In genomic region chr13:97231832-97232201, GRCh38 we compare ENCODE assay signal across 24 cellular contexts. TPM values are rescaled to one million over a fixed set of nuclear protein-coding genes. Genes with fewer than 3 reads are reported as not detected.
A peak's percentile ranks its signal among the peaks of the same experiment; 100 is the strongest.
DNase-seq lines count a peak whose midpoint lies in the region; ATAC-seq and TF ChIP-seq lines count a peak whose summit lies in the region.
"Had no signal": no experiment of that assay in that cellular context is flagged by ENCODE, and none has a peak within 500 bp of the region (broad histone marks: within the 10 kb centered on the region; RNA-seq: fewer than 3 reads in every experiment).

No MANE protein-coding gene starts in this region.

- no peaks in the 10 kb centered on the region for H3K36me3 Mint-ChIP-seq in natural killer cell
- H3K36me3 Mint-ChIP-seq in natural killer cell treated with Interleukin-12 subunit alpha and Interleukin-12 subunit beta and Interleukin-15 and Interleukin-18, amount 100 ng/mL, for 72 hours: no peaks in the 10 kb centered on the region

- peak overlapping the region; percentile 14 for H3K4me2 ChIP-seq in osteoblast (ENCODE audit: insufficient read depth, low read length)

- H3K79me2 ChIP-seq in osteoblast (ENCODE audit: insufficient read depth, low read length): peaks cover 81% of the 10 kb centered on the region

- no peak for DNase-seq in natural killer cell
- DNase-seq in natural killer cell treated with Interleukin-12 subunit alpha and Interleukin-12 subunit beta and Interleukin-15 and Interleukin-18, amount 100 ng/mL, for 72 hours (ENCODE audit: low spot score): no peak
- DNase-seq in amniotic stem cell (lab: John Stamatoyannopoulos, UW): peak; percentile 66
- DNase-seq in osteoblast (ENCODE audit: insufficient read length, low spot score, missing footprints): peak; percentile 53
- DNase-seq in NAMALWA (ENCODE audit: low spot score): no peak
- DNase-seq in hypothalamus (lab: John Stamatoyannopoulos, UW): no peak
- no peak for DNase-seq in effector CD4-positive, alpha-beta T cell
- DNase-seq: activated gamma-delta T cell, DMS153, lower lobe of right lung, NCI-H1105, NCI-H1930, NCI-H526 treated with DMSO at 0.1 percent for 48 hours, pancreas, SIG-M5, thyroid gland had no signal

- peak overlapping the region; percentile 19 to 40 for H3K27ac Mint-ChIP-seq in natural killer cell
- no peak overlapping the region for H3K27ac Mint-ChIP-seq in natural killer cell treated with Interleukin-12 subunit alpha and Interleukin-12 subunit beta and Interleukin-15 and Interleukin-18, amount 100 ng/mL, for 72 hours
- H3K27ac Mint-ChIP-seq: stimulated activated naive CD8-positive, alpha-beta T cell treated with anti-CD3 and anti-CD28 coated beads, Interleukin-15, Interleukin-2, amounts not matched to agents 100 ng/mL and 50 ng/mL, for 24 hours had no signal

- H3K4me3 Mint-ChIP-seq in natural killer cell: no peak overlapping the region
- H3K4me3 Mint-ChIP-seq in natural killer cell treated with Interleukin-12 subunit alpha and Interleukin-12 subunit beta and Interleukin-15 and Interleukin-18, amount 100 ng/mL, for 72 hours: no peak overlapping the region
- H3K4me3 Mint-ChIP-seq: B cell; central memory CD8-positive, alpha-beta T cell; nephron; stimulated activated naive CD8-positive, alpha-beta T cell treated with anti-CD3 and anti-CD28 coated beads, Interleukin-15, Interleukin-2, amounts not matched to agents 100 ng/mL and 50 ng/mL, for 24 hours had no signal

- intact Hi-C loops in natural killer cell (cut with micrococcal nuclease): no loop called here

- no peaks in the 10 kb centered on the region for H3K27me3 Mint-ChIP-seq in natural killer cell (ENCODE audit: low read depth in 2 of 2)
- H3K27me3 Mint-ChIP-seq in natural killer cell treated with Interleukin-12 subunit alpha and Interleukin-12 subunit beta and Interleukin-15 and Interleukin-18, amount 100 ng/mL, for 72 hours: no peaks in the 10 kb centered on the region
- H3K27me3 Mint-ChIP-seq: B cell; central memory CD8-positive, alpha-beta T cell; stimulated activated naive CD8-positive, alpha-beta T cell treated with anti-CD3 and anti-CD28 coated beads, Interleukin-15, Interleukin-2, amounts not matched to agents 100 ng/mL and 50 ng/mL, for 24 hours had no signal

- peaks cover 7% of the 10 kb centered on the region for H3K36me3 ChIP-seq in osteoblast (ENCODE audit: insufficient read depth, low read length)
- H3K36me3 ChIP-seq: lower lobe of right lung, pancreas, thyroid gland had no signal

- ATAC-seq in natural killer cell: no peak
- no peak for ATAC-seq in natural killer cell treated with Interleukin-12 subunit alpha and Interleukin-12 subunit beta and Interleukin-15 and Interleukin-18, amount 100 ng/mL, for 72 hours
- ATAC-seq in GM19397 (IDR thresholded peaks at IDR 0.05; ENCODE audit: unreplicated experiment): no peak
- ATAC-seq: HCT116, lower lobe of right lung, pancreas, sciatic nerve had no signal

- TF ChIP-seq CTCF in natural killer cell (IDR thresholded peaks at IDR 0.05): no peak
- TF ChIP-seq CTCF in osteoblast (IDR thresholded peaks at IDR 0.05; ENCODE audit: extremely low read depth, low read depth, low read length): no peak

- H3K9me3 Mint-ChIP-seq in natural killer cell: no peaks in the 10 kb centered on the region
- H3K9me3 Mint-ChIP-seq in natural killer cell treated with Interleukin-12 subunit alpha and Interleukin-12 subunit beta and Interleukin-15 and Interleukin-18, amount 100 ng/mL, for 72 hours: no peaks in the 10 kb centered on the region
- H3K9me3 Mint-ChIP-seq: central memory CD8-positive, alpha-beta T cell; nephron; stimulated activated naive CD8-positive, alpha-beta T cell treated with anti-CD3 and anti-CD28 coated beads, Interleukin-15, Interleukin-2, amounts not matched to agents 100 ng/mL and 50 ng/mL, for 24 hours had no signal

- peaks cover 35% of the 10 kb centered on the region for H4K20me1 ChIP-seq in osteoblast (ENCODE audit: insufficient read depth, low read length)

- peak overlapping the region; percentile 58 for H3K27ac ChIP-seq in osteoblast (ENCODE audit: low read depth, low read length)
- H3K27ac ChIP-seq: lower lobe of right lung, pancreas, thyroid gland had no signal

- peaks cover 33% of the 10 kb centered on the region for H3K4me1 ChIP-seq in osteoblast (ENCODE audit: insufficient read depth, low read length)

- no peaks in the 10 kb centered on the region for H3K27me3 ChIP-seq in osteoblast (ENCODE audit: insufficient read depth, low read length)
- H3K27me3 ChIP-seq: pancreas, thyroid gland had no signal

- H3K9me3 ChIP-seq in osteoblast (ENCODE audit: low read depth, low read length): no peaks in the 10 kb centered on the region
- H3K9me3 ChIP-seq: lower lobe of right lung, pancreas, thyroid gland had no signal

- H3K4me3 ChIP-seq in osteoblast (ENCODE audit: insufficient read depth, low read length): no peak overlapping the region
- H3K4me3 ChIP-seq: K562, lower lobe of right lung, pancreas, thyroid gland had no signal

- no peak overlapping the region for H2AFZ ChIP-seq in osteoblast (ENCODE audit: low read length)

- peaks cover 64 to 66% of the 10 kb centered on the region in 2 donors for H3K4me1 Mint-ChIP-seq in natural killer cell
- peaks cover 24 to 48% of the 10 kb centered on the region in 2 donors for H3K4me1 Mint-ChIP-seq in natural killer cell treated with Interleukin-12 subunit alpha and Interleukin-12 subunit beta and Interleukin-15 and Interleukin-18, amount 100 ng/mL, for 72 hours (ENCODE audit: low read depth in 2 of 2)

RNA-seq across cellular contexts. Expression of gene MBNL2, which starts 9.7 kb away (rescaled TPM):
- 10 to 100 TPM; 30.9 to 38.3 (median 33.1) TPM for total RNA-seq in natural killer cell
- 10 to 100 TPM; 13.0 to 15.6 TPM for total RNA-seq in natural killer cell treated with Interleukin-12 subunit alpha and Interleukin-12 subunit beta and Interleukin-15 and Interleukin-18, amount 100 ng/mL, for 72 hours
- total RNA-seq in osteoblast: 66.0 and 69.8 TPM in 2 replicates

Comparison
In these comparisons a context has a peak if more than half of its experiments do, and no peak if none do; other contexts are left out.
1. H3K27ac Mint-ChIP-seq: peak in natural killer cell (2 of 2); none in natural killer cell treated with Interleukin-12 subunit alpha and Interleukin-12 subunit beta and Interleukin-15 and Interleukin-18, amount 100 ng/mL, for 72 hours (0 of 2).
2. DNase-seq: peak in amniotic stem cell (single experiment) and osteoblast (single experiment); none in natural killer cell (single experiment), natural killer cell treated with Interleukin-12 subunit alpha and Interleukin-12 subunit beta and Interleukin-15 and Interleukin-18, amount 100 ng/mL, for 72 hours (single experiment), NAMALWA (single experiment), hypothalamus (0 of 51) and effector CD4-positive, alpha-beta T cell (single experiment).